ENCODE assay signal across 26 cellular contexts in the genomic region with DNA sequence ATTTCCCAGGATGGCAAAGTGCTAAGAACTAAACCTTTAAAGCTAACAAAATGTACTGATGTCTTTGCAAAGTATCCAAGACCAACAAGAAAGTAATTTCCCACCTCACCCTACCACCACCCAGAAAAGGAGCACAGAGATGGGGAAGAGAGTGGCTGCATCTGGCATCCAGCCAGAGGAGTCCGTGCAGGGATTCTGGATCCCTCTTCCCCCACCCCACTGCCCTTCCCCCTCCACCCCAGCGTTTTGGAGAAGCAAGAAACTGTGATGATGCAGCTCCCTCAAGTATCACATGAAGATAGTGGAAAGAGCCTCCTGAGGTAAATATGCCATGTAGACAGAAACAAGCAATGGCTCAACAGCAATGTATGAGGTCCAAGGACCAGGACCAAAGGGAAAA.
DNase-seq lines count a peak whose midpoint lies in the region; ATAC-seq, FAIRE-seq and TF ChIP-seq lines count a peak whose summit lies in the region.
"Had no signal": no experiment of that assay in that cellular context is flagged by ENCODE, and none has a peak within 500 bp of the region (broad histone marks: within the 10 kb centered on the region; RNA-seq: fewer than 3 reads in every experiment).

No MANE protein-coding gene starts in this region.

- TF ChIP-seq CTCF in heart left ventricle (IDR thresholded peaks at IDR 0.05) (no peak), gastroesophageal sphincter (IDR thresholded peaks at IDR 0.05) (no peak), neural progenitor cell (IDR thresholded peaks at IDR 0.05) (no peak)

- H3K27ac ChIP-seq in right cardiac atrium (ENCODE audit: low read length) (no peak overlapping the region), heart left ventricle (peak overlapping the region in 1 of 12 donors; percentile 16), gastroesophageal sphincter (peak overlapping the region; percentile 70 to 83 (median 80)), muscle layer of duodenum (ENCODE audit: low read length) (peak overlapping the region; percentile 60), aorta (ENCODE audit: low read depth in 1 of 2, low read length in 2 of 2) (no peak overlapping the region), neural progenitor cell (no peak overlapping the region)
- H3K27ac ChIP-seq: PC-9, SJSA1 had no signal

- H3K4me1 ChIP-seq in right cardiac atrium (ENCODE audit: control insufficient read depth, insufficient read depth, low read length) (no peaks in the 10 kb centered on the region), heart left ventricle (peaks cover 0 to 14% (median 4%) of the 10 kb centered on the region in 12 donors), gastroesophageal sphincter (peaks cover 0 to 60% (median 26%) of the 10 kb centered on the region in 3 donors), muscle layer of duodenum (ENCODE audit: control insufficient read depth in 1 of 2, insufficient read depth in 2 of 2, low read length in 2 of 2) (peaks cover 6 to 10% of the 10 kb centered on the region in 2 donors), aorta (ENCODE audit: control insufficient read depth in 1 of 2, insufficient read depth in 2 of 2, low read length in 2 of 2) (peaks cover 2 to 4% of the 10 kb centered on the region in 2 donors), neural progenitor cell (peaks cover 10% of the 10 kb centered on the region)
- H3K4me1 ChIP-seq: HAP-1, SJSA1 had no signal

- 23% methylated on average over 2 of the region's 2 CpGs for WGBS in right cardiac atrium
- 14 to 18% (median 16%) methylated on average over 2 of the region's 2 CpGs for WGBS in heart left ventricle, 4 donors
- 6% methylated on average over 2 of the region's 2 CpGs; no CpG with 5 or more reads in 1 of the 2 donors for WGBS in gastroesophageal sphincter (ENCODE audit: low coverage in 1 of 2), 2 donors
- 0 to 4% methylated on average over 2 of the region's 2 CpGs for WGBS in aorta, 2 donors

- intact Hi-C loops in right cardiac atrium (cut with DNase I) (no loop called here), heart left ventricle (cut with DNase I) (no loop called here), aorta (cut with DNase I) (no loop called here)

- H2AFZ ChIP-seq in neural progenitor cell (replicated peaks) = no peak overlapping the region
- H2AFZ ChIP-seq: PC-9 had no signal

- H3K27ac Mint-ChIP-seq in neural progenitor cell = no peak overlapping the region
- H3K27ac Mint-ChIP-seq: CD8-positive, alpha-beta T cell; HFFc6 had no signal

- no peaks in the 10 kb centered on the region for H3F3A ChIP-seq in neural progenitor cell (ENCODE audit: low read depth)

- no peaks in the 10 kb centered on the region for H3K79me2 ChIP-seq in neural progenitor cell (ENCODE audit: low read depth)

- no peaks in the 10 kb centered on the region for H3K36me3 Mint-ChIP-seq in neural progenitor cell
- H3K36me3 Mint-ChIP-seq: CD8-positive, alpha-beta T cell had no signal

- no peak for TF ChIP-seq EP300 in gastroesophageal sphincter (IDR thresholded peaks at IDR 0.05)

- no peaks in the 10 kb centered on the region for H4K20me1 ChIP-seq in neural progenitor cell (ENCODE audit: low read depth)

- no peak overlapping the region for H3K9ac ChIP-seq in neural progenitor cell

- no peak for TF ChIP-seq POLR2A in heart left ventricle (IDR thresholded peaks at IDR 0.05)
- TF ChIP-seq POLR2A in gastroesophageal sphincter (IDR thresholded peaks at IDR 0.05) = no peak

- H3K4me3 Mint-ChIP-seq in neural progenitor cell = no peak overlapping the region
- H3K4me3 Mint-ChIP-seq: CD8-positive, alpha-beta T cell; HFFc6 had no signal

- no peaks in the 10 kb centered on the region for H3K27me3 ChIP-seq in right cardiac atrium (ENCODE audit: control insufficient read depth, insufficient read depth)
- no peaks in the 10 kb centered on the region for H3K27me3 ChIP-seq in heart left ventricle
- no peaks in the 10 kb centered on the region for H3K27me3 ChIP-seq in gastroesophageal sphincter
- no peaks in the 10 kb centered on the region for H3K27me3 ChIP-seq in muscle layer of duodenum (ENCODE audit: low read depth, low read length)
- H3K27me3 ChIP-seq in aorta (ENCODE audit: control insufficient read depth in 1 of 2, insufficient read depth in 2 of 2, low read length in 1 of 2) = no peaks in the 10 kb centered on the region
- no peaks in the 10 kb centered on the region for H3K27me3 ChIP-seq in neural progenitor cell
- H3K27me3 ChIP-seq: MG63, SJSA1 had no signal

- H3K4me3 ChIP-seq in right cardiac atrium (ENCODE audit: low read length) (no peak overlapping the region), heart left ventricle (no peak overlapping the region), gastroesophageal sphincter (no peak overlapping the region), muscle layer of duodenum (ENCODE audit: low read depth in 1 of 2, low read length in 2 of 2) (no peak overlapping the region), aorta (ENCODE audit: low read length in 2 of 2) (no peak overlapping the region), neural progenitor cell (no peak overlapping the region)
- H3K4me3 ChIP-seq: HAP-1, MG63, PC-9, SJSA1 had no signal

- no peak for FAIRE-seq in GM19239 (lab: Jason Lieb, UNC)
- FAIRE-seq: G401.6 had no signal

- H3K9me3 ChIP-seq in right cardiac atrium (ENCODE audit: control insufficient read depth, low read length) (no peaks in the 10 kb centered on the region), heart left ventricle (peaks cover 0 to 4% (median 0%) of the 10 kb centered on the region in 12 donors), gastroesophageal sphincter (no peaks in the 10 kb centered on the region), muscle layer of duodenum (ENCODE audit: control insufficient read depth in 1 of 2, low read length in 2 of 2) (no peaks in the 10 kb centered on the region), aorta (ENCODE audit: control insufficient read depth, low read length) (peaks cover 1% of the 10 kb centered on the region), neural progenitor cell (ENCODE audit: low read depth) (no peaks in the 10 kb centered on the region)
- H3K9me3 ChIP-seq: Caco-2, HAP-1, MG63, SJSA1 had no signal

- H3K9me3 Mint-ChIP-seq in neural progenitor cell = no peaks in the 10 kb centered on the region
- H3K9me3 Mint-ChIP-seq: CD8-positive, alpha-beta T cell; HFFc6 had no signal

- ATAC-seq in right cardiac atrium (no peak), heart left ventricle (no peak), gastroesophageal sphincter (no peak), aorta (ENCODE audit: low FRiP score) (no peak), HG03039 (IDR thresholded peaks at IDR 0.05; ENCODE audit: unreplicated experiment) (no peak)
- ATAC-seq: CD8-positive, alpha-beta T cell; Right ventricle myocardium inferior had no signal

- peak in 2 of 3 donors; percentile 47 to 58 for DNase-seq in right cardiac atrium
- no peak for DNase-seq in heart left ventricle
- DNase-seq in aorta = peak; percentile 67 to 73
- DNase-seq in neural progenitor cell (ENCODE audit: low spot score) = no peak
- no peak for DNase-seq in GM19239 (ENCODE audit: insufficient read length, low spot score)
- DNase-seq: C1 segment of cervical spinal cord; Caco-2; CD8-positive, alpha-beta T cell; GOT3; HFFc6; IMR-90; KG1; MG63; NCI-H1105 treated with DMSO at 0.1 percent for 48 hours; NCI-H146; NCI-H2029 treated with DMSO at 0.1 percent for 48 hours; NCI-H446 treated with DMSO at 0.1 percent for 48 hours; NCI-H526 treated with DMSO at 0.1 percent for 48 hours; PC-9 had no signal

- H3K36me3 ChIP-seq in heart left ventricle (no peaks in the 10 kb centered on the region), gastroesophageal sphincter (no peaks in the 10 kb centered on the region), muscle layer of duodenum (ENCODE audit: control insufficient read depth in 1 of 2, insufficient read depth in 2 of 2, low read length in 2 of 2) (no peaks in the 10 kb centered on the region), aorta (ENCODE audit: control insufficient read depth in 1 of 2, insufficient read depth in 2 of 2, low read length in 1 of 2) (no peaks in the 10 kb centered on the region), neural progenitor cell (no peaks in the 10 kb centered on the region)
- H3K36me3 ChIP-seq: HAP-1, MG63, SJSA1 had no signal

- no peaks in the 10 kb centered on the region for H3K27me3 Mint-ChIP-seq in neural progenitor cell (ENCODE audit: insufficient read depth, low read depth)

- peaks cover 11% of the 10 kb centered on the region for H3K4me1 Mint-ChIP-seq in neural progenitor cell

- no peak overlapping the region for H3K4me2 ChIP-seq in neural progenitor cell
- H3K4me2 ChIP-seq: PC-9 had no signal

Comparison
In these comparisons a context has a peak if more than half of its experiments do, and no peak if none do; other contexts are left out.
1. DNase-seq: peak in right cardiac atrium (2 of 3) and aorta (2 of 2); none in heart left ventricle (0 of 5), neural progenitor cell (single experiment) and GM19239 (single experiment).
2. H3K27ac ChIP-seq: peak in gastroesophageal sphincter (4 of 4) and muscle layer of duodenum (single experiment); none in right cardiac atrium (single experiment), aorta (0 of 2) and neural progenitor cell (single experiment).